ENCODE assay signal across 20 cellular contexts in genomic region chrX:45888518-45888917, GRCh38.
A peak's percentile ranks its signal among the peaks of the same experiment; 100 is the strongest.
DNase-seq lines count a peak whose midpoint lies in the region; ATAC-seq and TF ChIP-seq lines count a peak whose summit lies in the region.
"Had no signal": no experiment of that assay in that cellular context is flagged by ENCODE, and none has a peak within 500 bp of the region (broad histone marks: within the 10 kb centered on the region; RNA-seq: fewer than 3 reads in every experiment).

No MANE protein-coding gene starts in this region.

- DNase-seq in NCI-H1417 (lab: John Stamatoyannopoulos, UW) (peak in 2 of 3 experiments; percentile 15 to 42), NCI-H1417 treated with DMSO at 0.1 percent for 48 hours (lab: John Stamatoyannopoulos, UW) (no peak), endothelial cell (ENCODE audit: low spot score) (no peak), iris pigment epithelial cell (ENCODE audit: low read depth) (peak; percentile 17), putamen (ENCODE audit: low spot score) (no peak)
- DNase-seq in stimulated activated CD4-positive, alpha-beta T cell treated with anti-CD3 and anti-CD28 coated beads, Interleukin-2, amount 100 ng/mL, for 48 hours: no peak
- DNase-seq: AML-193, Karpas-422, MG63, NCI-H1694 treated with DMSO at 0.1 percent for 48 hours, NCI-H2081 treated with DMSO at 0.1 percent for 48 hours, NCI-H2171 treated with DMSO at 0.1 percent for 48 hours, NCI-H524 treated with DMSO at 0.1 percent for 48 hours, NCI-H82, OCI-M1, RPMI8226, SHP77, SW 1271 had no signal

- no peak for ATAC-seq in GM21737 (IDR thresholded peaks at IDR 0.05; ENCODE audit: unreplicated experiment)

- H3K4me3 Mint-ChIP-seq in endothelial cell (ENCODE audit: unreplicated experiment): no peak overlapping the region
- H3K4me3 Mint-ChIP-seq: CD14-positive monocyte had no signal

- H3K27ac Mint-ChIP-seq in endothelial cell (ENCODE audit: unreplicated experiment): peak overlapping the region; percentile 3
- H3K27ac Mint-ChIP-seq: CD14-positive monocyte had no signal

- H3K4me1 Mint-ChIP-seq in endothelial cell (ENCODE audit: unreplicated experiment): peaks cover 3% of the 10 kb centered on the region

- TF ChIP-seq CTCF in endothelial cell (IDR thresholded peaks at IDR 0.05; ENCODE audit: unreplicated experiment): no peak

- H3K27me3 Mint-ChIP-seq in endothelial cell (ENCODE audit: unreplicated experiment): no peaks in the 10 kb centered on the region

- no peaks in the 10 kb centered on the region for H3K36me3 Mint-ChIP-seq in endothelial cell (ENCODE audit: low read depth, unreplicated experiment)
- H3K36me3 Mint-ChIP-seq: CD14-positive monocyte had no signal

- H3K9me3 Mint-ChIP-seq in endothelial cell (ENCODE audit: unreplicated experiment): no peaks in the 10 kb centered on the region

Comparison
In these comparisons a context has a peak if more than half of its experiments do, and no peak if none do; other contexts are left out.
1. DNase-seq: peak in NCI-H1417 (2 of 3) and iris pigment epithelial cell (single experiment); none in NCI-H1417 treated with DMSO at 0.1 percent for 48 hours (single experiment), endothelial cell (single experiment), stimulated activated CD4-positive, alpha-beta T cell treated with anti-CD3 and anti-CD28 coated beads, Interleukin-2, amount 100 ng/mL, for 48 hours (0 of 2) and putamen (single experiment).